30 cellular contexts compared by ENCODE assay signal in genomic region chr13:93420206-93420605, GRCh38.
"Had no signal": no experiment of that assay in that cellular context is flagged by ENCODE, and none has a peak within 500 bp of the region (broad histone marks: within the 10 kb centered on the region; RNA-seq: fewer than 3 reads in every experiment).

No MANE protein-coding gene starts in this region.

- H3K4me1 Mint-ChIP-seq: activated CD4-positive, alpha-beta memory T cell treated with anti-CD3 and anti-CD28 coated beads, Interleukin-2, amount 10 ng/mL, durations not matched to agents 7 days and 5 days; activated CD4-positive, alpha-beta T cell treated with anti-CD3 and anti-CD28 coated beads, Interleukin-2, amount 10 ng/mL, durations not matched to agents 7 days and 5 days; activated naive CD4-positive, alpha-beta T cell treated with anti-CD3 and anti-CD28 coated beads, Interleukin-2, amount 10 ng/mL, durations not matched to agents 7 days and 5 days; activated naive CD8-positive, alpha-beta T cell treated with anti-CD3 and anti-CD28 coated beads, Interleukin-2, amount 10 ng/mL, durations not matched to agents 7 days and 5 days; T-cell had no signal

- H3K27me3 ChIP-seq: ascending aorta, breast epithelium, cardiac muscle cell, colonic mucosa, esophagus squamous epithelium, gastroesophageal sphincter had no signal

- H3K4me3 ChIP-seq: ascending aorta, breast epithelium, cardiac muscle cell, colonic mucosa, esophagus squamous epithelium, gastroesophageal sphincter had no signal

- ATAC-seq: activated naive CD4-positive, alpha-beta T cell treated with anti-CD3 and anti-CD28 coated beads, Interleukin-2, amount 50 U/mL, for 72 hours; activated T-cell treated with anti-CD3 and anti-CD28 coated beads, Interleukin-2, amount 50 U/mL, for 72 hours; gastroesophageal sphincter; T-cell had no signal

- H3K4me1 ChIP-seq: ascending aorta, breast epithelium, colonic mucosa, esophagus squamous epithelium, gastroesophageal sphincter had no signal

- DNase-seq: activated CD4-positive, alpha-beta memory T cell treated with anti-CD3 and anti-CD28 coated beads, Interleukin-2, amount 10 ng/mL, durations not matched to agents 7 days and 5 days; activated CD4-positive, alpha-beta T cell treated with anti-CD3 and anti-CD28 coated beads for 1 hour; activated CD4-positive, alpha-beta T cell treated with anti-CD3 and anti-CD28 coated beads for 4 hours; activated CD4-positive, alpha-beta T cell treated with anti-CD3 and anti-CD28 coated beads, Interleukin-2, amount 10 ng/mL, durations not matched to agents 7 days and 5 days; activated CD4-positive, alpha-beta T cell treated with anti-CD3 and anti-CD28 coated beads, Interleukin-2, amount 50 U/mL, for 4 hours; activated CD8-positive, alpha-beta memory T cell treated with anti-CD3 and anti-CD28 coated beads, Interleukin-2, amount 50 U/mL, for 48 hours; activated gamma-delta T cell; activated naive CD4-positive, alpha-beta T cell; activated naive CD4-positive, alpha-beta T cell treated with anti-CD3 and anti-CD28 coated beads, Interleukin-2, amount 10 ng/mL, durations not matched to agents 7 days and 5 days; activated naive CD8-positive, alpha-beta T cell treated with anti-CD3 and anti-CD28 coated beads, Interleukin-2, amount 10 ng/mL, durations not matched to agents 7 days and 5 days; activated T-cell treated with anti-CD3 and anti-CD28 coated beads for 4 hours; activated T-cell treated with anti-CD3 and anti-CD28 coated beads, Interleukin-2, amount 50 U/mL, for 24 hours; activated T-cell treated with anti-CD3 and anti-CD28 coated beads, Interleukin-2, amount 50 U/mL, for 72 hours; central memory CD4-positive, alpha-beta T cell; cerebellar nuclear complex; colonic mucosa; effector CD8-positive, alpha-beta T cell; esophagus squamous epithelium; foreskin melanocyte; head of caudate nucleus; T-cell; T1000 had no signal

- H3K4me3 Mint-ChIP-seq: activated CD4-positive, alpha-beta memory T cell treated with anti-CD3 and anti-CD28 coated beads, Interleukin-2, amount 10 ng/mL, durations not matched to agents 7 days and 5 days; activated CD4-positive, alpha-beta T cell treated with anti-CD3 and anti-CD28 coated beads, Interleukin-2, amount 10 ng/mL, durations not matched to agents 7 days and 5 days; activated naive CD4-positive, alpha-beta T cell treated with anti-CD3 and anti-CD28 coated beads, Interleukin-2, amount 10 ng/mL, durations not matched to agents 7 days and 5 days; activated naive CD8-positive, alpha-beta T cell treated with anti-CD3 and anti-CD28 coated beads, Interleukin-2, amount 10 ng/mL, durations not matched to agents 7 days and 5 days; activated T-cell treated with anti-CD3 and anti-CD28 coated beads, Interleukin-2, amount 50 U/mL, for 24 hours; activated T-cell treated with anti-CD3 and anti-CD28 coated beads, Interleukin-2, amount 50 U/mL, for 72 hours; brain; T-cell; T-helper 1 cell treated with Interleukin-12 subunit alpha and Interleukin-12 subunit beta and Interleukin-4 antibody, amounts not matched to agents 30 μg/mL and 1 μg/mL, for 36 hours had no signal

- H3K9me3 ChIP-seq: ascending aorta, breast epithelium, colonic mucosa, esophagus squamous epithelium, gastroesophageal sphincter had no signal

- H3K27ac Mint-ChIP-seq: activated CD4-positive, alpha-beta memory T cell treated with anti-CD3 and anti-CD28 coated beads, Interleukin-2, amount 10 ng/mL, durations not matched to agents 7 days and 5 days; activated CD4-positive, alpha-beta T cell treated with anti-CD3 and anti-CD28 coated beads, Interleukin-2, amount 10 ng/mL, durations not matched to agents 7 days and 5 days; activated naive CD4-positive, alpha-beta T cell treated with anti-CD3 and anti-CD28 coated beads, Interleukin-2, amount 10 ng/mL, durations not matched to agents 7 days and 5 days; activated naive CD4-positive, alpha-beta T cell treated with anti-CD3 and anti-CD28 coated beads, Interleukin-2, amount 50 U/mL, for 72 hours; activated naive CD8-positive, alpha-beta T cell treated with anti-CD3 and anti-CD28 coated beads, Interleukin-2, amount 10 ng/mL, durations not matched to agents 7 days and 5 days; activated T-cell treated with anti-CD3 and anti-CD28 coated beads, Interleukin-2, amount 50 U/mL, for 24 hours; activated T-cell treated with anti-CD3 and anti-CD28 coated beads, Interleukin-2, amount 50 U/mL, for 72 hours; brain; T-cell; T-helper 1 cell treated with Interleukin-12 subunit alpha and Interleukin-12 subunit beta and Interleukin-4 antibody, amounts not matched to agents 30 μg/mL and 1 μg/mL, for 36 hours had no signal

- H3K9me3 Mint-ChIP-seq: activated CD4-positive, alpha-beta memory T cell treated with anti-CD3 and anti-CD28 coated beads, Interleukin-2, amount 10 ng/mL, durations not matched to agents 7 days and 5 days; activated CD4-positive, alpha-beta T cell treated with anti-CD3 and anti-CD28 coated beads, Interleukin-2, amount 10 ng/mL, durations not matched to agents 7 days and 5 days; activated naive CD4-positive, alpha-beta T cell treated with anti-CD3 and anti-CD28 coated beads, Interleukin-2, amount 10 ng/mL, durations not matched to agents 7 days and 5 days; activated naive CD8-positive, alpha-beta T cell treated with anti-CD3 and anti-CD28 coated beads, Interleukin-2, amount 10 ng/mL, durations not matched to agents 7 days and 5 days; activated T-cell treated with anti-CD3 and anti-CD28 coated beads, Interleukin-2, amount 50 U/mL, for 24 hours; activated T-cell treated with anti-CD3 and anti-CD28 coated beads, Interleukin-2, amount 50 U/mL, for 72 hours; brain; T-cell; T-helper 1 cell treated with Interleukin-12 subunit alpha and Interleukin-12 subunit beta and Interleukin-4 antibody, amounts not matched to agents 30 μg/mL and 1 μg/mL, for 36 hours had no signal

- H3K36me3 Mint-ChIP-seq: activated naive CD4-positive, alpha-beta T cell treated with anti-CD3 and anti-CD28 coated beads, Interleukin-2, amount 10 ng/mL, durations not matched to agents 7 days and 5 days; activated naive CD4-positive, alpha-beta T cell treated with anti-CD3 and anti-CD28 coated beads, Interleukin-2, amount 50 U/mL, for 72 hours; activated naive CD8-positive, alpha-beta T cell treated with anti-CD3 and anti-CD28 coated beads, Interleukin-2, amount 10 ng/mL, durations not matched to agents 7 days and 5 days; brain; T-cell had no signal

- H3K27me3 Mint-ChIP-seq: activated CD4-positive, alpha-beta memory T cell treated with anti-CD3 and anti-CD28 coated beads, Interleukin-2, amount 10 ng/mL, durations not matched to agents 7 days and 5 days; activated CD4-positive, alpha-beta T cell treated with anti-CD3 and anti-CD28 coated beads, Interleukin-2, amount 10 ng/mL, durations not matched to agents 7 days and 5 days; activated naive CD4-positive, alpha-beta T cell treated with anti-CD3 and anti-CD28 coated beads, Interleukin-2, amount 10 ng/mL, durations not matched to agents 7 days and 5 days; activated naive CD8-positive, alpha-beta T cell treated with anti-CD3 and anti-CD28 coated beads, Interleukin-2, amount 10 ng/mL, durations not matched to agents 7 days and 5 days; activated T-cell treated with anti-CD3 and anti-CD28 coated beads, Interleukin-2, amount 50 U/mL, for 24 hours; brain; T-cell had no signal

- H3K27ac ChIP-seq: ascending aorta, breast epithelium, cardiac muscle cell, colonic mucosa, epithelial cell of prostate, esophagus squamous epithelium, gastroesophageal sphincter had no signal

- H3K36me3 ChIP-seq: ascending aorta, breast epithelium, cardiac muscle cell, colonic mucosa, esophagus squamous epithelium, gastroesophageal sphincter had no signal
